ENCODE assay signal across 8 cellular contexts in genomic region chr9:125407974-125408900, GRCh38.
A peak's percentile ranks its signal among the peaks of the same experiment; 100 is the strongest.
DNase-seq lines count a peak whose midpoint lies in the region; ATAC-seq and TF ChIP-seq lines count a peak whose summit lies in the region.

No MANE protein-coding gene starts in this region.

- H3K4me1 Mint-ChIP-seq in activated CD8-positive, alpha-beta memory T cell treated with anti-CD3 and anti-CD28 coated beads, Interleukin-2, amount 10 ng/mL, durations not matched to agents 7 days and 5 days, result peaks cover 12% of the 10 kb centered on the region
- peaks cover 13% of the 10 kb centered on the region for H3K4me1 Mint-ChIP-seq in endothelial cell (ENCODE audit: unreplicated experiment)
- H3K4me1 Mint-ChIP-seq in mesothelial cell of epicardium, result peaks cover 30% of the 10 kb centered on the region

- peak; percentile 42 for ATAC-seq in HG03196 (IDR thresholded peaks at IDR 0.05; ENCODE audit: unreplicated experiment)
- peak; percentile 85 for ATAC-seq in activated CD8-positive, alpha-beta memory T cell treated with anti-CD3 and anti-CD28 coated beads, Interleukin-2, amount 10 ng/mL, durations not matched to agents 7 days and 5 days

- peak; percentile 72 for DNase-seq in GM12865 (ENCODE audit: low read depth)
- DNase-seq in NCI-H82 (lab: John Stamatoyannopoulos, UW), result peak; percentile 79
- DNase-seq in activated CD8-positive, alpha-beta memory T cell treated with anti-CD3 and anti-CD28 coated beads, Interleukin-2, amount 10 ng/mL, durations not matched to agents 7 days and 5 days, result peak; percentile 78
- peak; percentile 88 for DNase-seq in endothelial cell (ENCODE audit: low spot score)
- peak; percentile 80 to 95 for DNase-seq in mesothelial cell of epicardium (ENCODE audit: low spot score in 2 of 2, unreplicated experiment in 2 of 2)
- DNase-seq in stimulated activated CD8-positive, alpha-beta memory T cell treated with anti-CD3 and anti-CD28 coated beads, Interleukin-15, amount 100 ng/mL, for 24 hours (ENCODE audit: low read depth), result peak; percentile 69
- no peak for DNase-seq in NCI-H526 treated with DMSO at 0.1 percent for 48 hours (lab: John Stamatoyannopoulos, UW)

- CTCF ChIA-PET in activated CD8-positive, alpha-beta memory T cell treated with anti-CD3 and anti-CD28 coated beads, Interleukin-2, amount 10 ng/mL, durations not matched to agents 7 days and 5 days (lab: Charles Lee), result interaction anchor here (0.6 to 3.1 kb wide), 59 partner anchors 8 to 1150 kb away, joined by 3 to 17 read pairs (median 4); partner anchors contain the start of gene MAPKAP1

- peaks cover 1% of the 10 kb centered on the region for H3K36me3 Mint-ChIP-seq in activated CD8-positive, alpha-beta memory T cell treated with anti-CD3 and anti-CD28 coated beads, Interleukin-2, amount 10 ng/mL, durations not matched to agents 7 days and 5 days
- peaks cover 10% of the 10 kb centered on the region for H3K36me3 Mint-ChIP-seq in endothelial cell (ENCODE audit: low read depth, unreplicated experiment)
- no peaks in the 10 kb centered on the region for H3K36me3 Mint-ChIP-seq in mesothelial cell of epicardium

- peaks cover 22% of the 10 kb centered on the region for H3K27me3 Mint-ChIP-seq in activated CD8-positive, alpha-beta memory T cell treated with anti-CD3 and anti-CD28 coated beads, Interleukin-2, amount 10 ng/mL, durations not matched to agents 7 days and 5 days
- H3K27me3 Mint-ChIP-seq in endothelial cell (ENCODE audit: unreplicated experiment) (peaks cover 15% of the 10 kb centered on the region), mesothelial cell of epicardium (ENCODE audit: low read depth) (no peaks in the 10 kb centered on the region)

- no peaks in the 10 kb centered on the region for H3K9me3 Mint-ChIP-seq in activated CD8-positive, alpha-beta memory T cell treated with anti-CD3 and anti-CD28 coated beads, Interleukin-2, amount 10 ng/mL, durations not matched to agents 7 days and 5 days (ENCODE audit: low read depth)
- H3K9me3 Mint-ChIP-seq in endothelial cell (ENCODE audit: unreplicated experiment) (no peaks in the 10 kb centered on the region), mesothelial cell of epicardium (no peaks in the 10 kb centered on the region)

- H3K4me3 Mint-ChIP-seq in activated CD8-positive, alpha-beta memory T cell treated with anti-CD3 and anti-CD28 coated beads, Interleukin-2, amount 10 ng/mL, durations not matched to agents 7 days and 5 days, result peak overlapping the region; percentile 38
- H3K4me3 Mint-ChIP-seq in endothelial cell (ENCODE audit: unreplicated experiment) (peak overlapping the region; percentile 80), mesothelial cell of epicardium (peak overlapping the region; percentile 61)

- TF ChIP-seq CTCF in GM12865 (IDR thresholded peaks at IDR 0.05; ENCODE audit: insufficient read depth, low read depth, low read length, missing control alignments) (peak; percentile 83), endothelial cell (IDR thresholded peaks at IDR 0.05; ENCODE audit: unreplicated experiment) (peak; percentile 87), mesothelial cell of epicardium (IDR thresholded peaks at IDR 0.05; ENCODE audit: unreplicated experiment) (peak; percentile 92)

- no peak overlapping the region for H3K27ac Mint-ChIP-seq in activated CD8-positive, alpha-beta memory T cell treated with anti-CD3 and anti-CD28 coated beads, Interleukin-2, amount 10 ng/mL, durations not matched to agents 7 days and 5 days
- H3K27ac Mint-ChIP-seq in endothelial cell (ENCODE audit: unreplicated experiment), result no peak overlapping the region
- H3K27ac Mint-ChIP-seq in mesothelial cell of epicardium, result peak overlapping the region; percentile 79

- H3K4me3 ChIP-seq in GM12865 (ENCODE audit: low read depth, low read length), result peak overlapping the region; percentile 48
